In genomic region chr19:39154626-39155100, GRCh38 we compare ENCODE assay signal across 13 cellular contexts. TPM values are rescaled to one million over a fixed set of nuclear protein-coding genes. Genes with fewer than 3 reads are reported as not detected.
DNase-seq lines count a peak whose midpoint lies in the region; ATAC-seq and TF ChIP-seq lines count a peak whose summit lies in the region.
"Had no signal": no experiment of that assay in that cellular context is flagged by ENCODE, and none has a peak within 500 bp of the region (broad histone marks: within the 10 kb centered on the region; RNA-seq: fewer than 3 reads in every experiment).

No MANE protein-coding gene starts in this region.

- peaks cover 59% of the 10 kb centered on the region for H3K4me1 Mint-ChIP-seq in mesothelial cell of epicardium
- peaks cover 20 to 39% (median 37%) of the 10 kb centered on the region in 4 donors for H3K4me1 Mint-ChIP-seq in naive thymus-derived CD8-positive, alpha-beta T cell
- H3K4me1 Mint-ChIP-seq in activated CD8-positive, alpha-beta T cell treated with anti-CD3 and anti-CD28 coated beads for 36 hours (ENCODE audit: low read depth), result peaks cover 18% of the 10 kb centered on the region

- peak overlapping the region; percentile 13 for H3K4me3 Mint-ChIP-seq in mesothelial cell of epicardium
- H3K4me3 Mint-ChIP-seq in naive thymus-derived CD8-positive, alpha-beta T cell, result peak overlapping the region in 1 of 10 donors; percentile 20
- H3K4me3 Mint-ChIP-seq in activated CD8-positive, alpha-beta T cell treated with anti-CD3 and anti-CD28 coated beads for 36 hours, result no peak overlapping the region
- H3K4me3 Mint-ChIP-seq: activated naive CD8-positive, alpha-beta T cell treated with anti-CD3 and anti-CD28 coated beads, Interleukin-2, amount 50 U/mL, for 24 hours; natural killer cell; stimulated activated memory B cell treated with anti-CD40 and anti-IgM and Interleukin-4, amounts not matched to agents 10 μg/mL and 1 μg/mL and 100 μg/mL, for 72 hours had no signal

- no peaks in the 10 kb centered on the region for H3K27me3 Mint-ChIP-seq in mesothelial cell of epicardium (ENCODE audit: low read depth)
- no peaks in the 10 kb centered on the region for H3K27me3 Mint-ChIP-seq in naive thymus-derived CD8-positive, alpha-beta T cell
- H3K27me3 Mint-ChIP-seq in activated CD8-positive, alpha-beta T cell treated with anti-CD3 and anti-CD28 coated beads for 36 hours, result no peaks in the 10 kb centered on the region
- H3K27me3 Mint-ChIP-seq: activated naive CD8-positive, alpha-beta T cell treated with anti-CD3 and anti-CD28 coated beads, Interleukin-2, amount 50 U/mL, for 24 hours; stimulated activated memory B cell treated with anti-CD40 and anti-IgM and Interleukin-4, amounts not matched to agents 10 μg/mL and 1 μg/mL and 100 μg/mL, for 72 hours had no signal

- DNase-seq in BE2C (peak; percentile 80), LoVo (ENCODE audit: low spot score) (peak; percentile 5), ecto neural progenitor cell (ENCODE audit: low spot score) (peak; percentile 65), mesothelial cell of epicardium (ENCODE audit: low spot score in 2 of 2, unreplicated experiment in 2 of 2) (peak in 1 of 2 experiments; percentile 68)
- no peak for DNase-seq in naive thymus-derived CD8-positive, alpha-beta T cell
- DNase-seq in stimulated activated CD4-positive, alpha-beta T cell treated with anti-CD3 and anti-CD28 coated beads, Interleukin-4, amount 100 ng/mL, for 4 hours, result no peak
- no peak for DNase-seq in activated CD8-positive, alpha-beta T cell treated with anti-CD3 and anti-CD28 coated beads for 36 hours
- DNase-seq: activated naive CD8-positive, alpha-beta T cell treated with anti-CD3 and anti-CD28 coated beads, Interleukin-2, amount 50 U/mL, for 24 hours; effector memory CD4-positive, alpha-beta T cell; natural killer cell; NCI-H1105 treated with DMSO at 0.1 percent for 48 hours had no signal

- H3K4me1 ChIP-seq in BE2C, result peaks cover 14% of the 10 kb centered on the region

- no peaks in the 10 kb centered on the region for H3K9me3 Mint-ChIP-seq in mesothelial cell of epicardium
- no peaks in the 10 kb centered on the region for H3K9me3 Mint-ChIP-seq in naive thymus-derived CD8-positive, alpha-beta T cell
- no peaks in the 10 kb centered on the region for H3K9me3 Mint-ChIP-seq in activated CD8-positive, alpha-beta T cell treated with anti-CD3 and anti-CD28 coated beads for 36 hours
- H3K9me3 Mint-ChIP-seq: activated naive CD8-positive, alpha-beta T cell treated with anti-CD3 and anti-CD28 coated beads, Interleukin-2, amount 50 U/mL, for 24 hours; natural killer cell; stimulated activated memory B cell treated with anti-CD40 and anti-IgM and Interleukin-4, amounts not matched to agents 10 μg/mL and 1 μg/mL and 100 μg/mL, for 72 hours had no signal

- ATAC-seq in naive thymus-derived CD8-positive, alpha-beta T cell, result no peak
- no peak for ATAC-seq in HG03565 (IDR thresholded peaks at IDR 0.05; ENCODE audit: unreplicated experiment)
- ATAC-seq in activated CD8-positive, alpha-beta T cell treated with anti-CD3 and anti-CD28 coated beads for 36 hours, result no peak
- ATAC-seq: activated naive CD8-positive, alpha-beta T cell treated with anti-CD3 and anti-CD28 coated beads, Interleukin-2, amount 50 U/mL, for 24 hours; natural killer cell had no signal

- CTCF ChIA-PET in activated CD8-positive, alpha-beta T cell treated with anti-CD3 and anti-CD28 coated beads for 36 hours (lab: Charles Lee), result no interaction called here

- peaks cover 3% of the 10 kb centered on the region for H3K36me3 Mint-ChIP-seq in mesothelial cell of epicardium
- H3K36me3 Mint-ChIP-seq in naive thymus-derived CD8-positive, alpha-beta T cell, result no peaks in the 10 kb centered on the region
- no peaks in the 10 kb centered on the region for H3K36me3 Mint-ChIP-seq in activated CD8-positive, alpha-beta T cell treated with anti-CD3 and anti-CD28 coated beads for 36 hours (ENCODE audit: low read depth)
- H3K36me3 Mint-ChIP-seq: natural killer cell had no signal

- H3K4me3 ChIP-seq in BE2C (ENCODE audit: low read depth, low read length), result no peak overlapping the region

- peak overlapping the region; percentile 89 for H3K27ac Mint-ChIP-seq in mesothelial cell of epicardium
- H3K27ac Mint-ChIP-seq in naive thymus-derived CD8-positive, alpha-beta T cell, result peak overlapping the region in 1 of 10 donors; percentile 82
- no peak overlapping the region for H3K27ac Mint-ChIP-seq in activated CD8-positive, alpha-beta T cell treated with anti-CD3 and anti-CD28 coated beads for 36 hours
- H3K27ac Mint-ChIP-seq: activated naive CD8-positive, alpha-beta T cell treated with anti-CD3 and anti-CD28 coated beads, Interleukin-2, amount 50 U/mL, for 24 hours; natural killer cell; stimulated activated memory B cell treated with anti-CD40 and anti-IgM and Interleukin-4, amounts not matched to agents 10 μg/mL and 1 μg/mL and 100 μg/mL, for 72 hours had no signal

- TF ChIP-seq CTCF in BE2C (IDR thresholded peaks at IDR 0.05; ENCODE audit: low read depth, low read length) (peak; percentile 15; the same call in 1 of the 2 replicates), mesothelial cell of epicardium (IDR thresholded peaks at IDR 0.05; ENCODE audit: unreplicated experiment) (no peak)
- TF ChIP-seq CTCF in activated CD8-positive, alpha-beta T cell treated with anti-CD3 and anti-CD28 coated beads for 36 hours (IDR thresholded peaks at IDR 0.05), result no peak

- POLR2A ChIA-PET in naive thymus-derived CD8-positive, alpha-beta T cell (lab: Charles Lee), result no interaction called here
- POLR2A ChIA-PET in activated CD8-positive, alpha-beta T cell treated with anti-CD3 and anti-CD28 coated beads for 36 hours (lab: Charles Lee), result no interaction called here

- intact Hi-C loops in activated CD8-positive, alpha-beta T cell treated with anti-CD3 and anti-CD28 coated beads for 36 hours (cut with micrococcal nuclease), result no loop called here

- no peaks in the 10 kb centered on the region for H3K27me3 ChIP-seq in BE2C

- no peaks in the 10 kb centered on the region for H3K9me3 ChIP-seq in BE2C

- no peaks in the 10 kb centered on the region; the same call in 1 of the 2 replicates for H3K36me3 ChIP-seq in BE2C

RNA-seq across cellular contexts. Expression of gene PAK4, which starts 29.1 kb away (rescaled TPM):
- 113 TPM for polyA plus RNA-seq in BE2C (2012; ENCODE audit: insufficient read depth, insufficient read length, low read depth)
- 101 to 103 TPM (median 102 TPM) in 3 replicates for total RNA-seq in mesothelial cell of epicardium
- 10 to 100 TPM; 14.8 to 16.8 TPM for total RNA-seq in naive thymus-derived CD8-positive, alpha-beta T cell
- 1 to 10 TPM; 1.3 to 1.4 (median 1.3) TPM for polyA plus RNA-seq in naive thymus-derived CD8-positive, alpha-beta T cell
- total RNA-seq in activated CD8-positive, alpha-beta T cell treated with anti-CD3 and anti-CD28 coated beads for 36 hours, result 10 to 100 TPM in 1 of 2 experiments, 1 to 10 TPM in 1; 9.8 to 11.5 TPM

RNA-seq across cellular contexts. Expression of gene NCCRP1, which starts 42.1 kb away (rescaled TPM):
- polyA plus RNA-seq in BE2C (2012; ENCODE audit: insufficient read depth, insufficient read length, low read depth), result not detected
- 11.7 to 14.8 TPM (median 12.2 TPM) in 3 replicates for total RNA-seq in mesothelial cell of epicardium
- total RNA-seq in naive thymus-derived CD8-positive, alpha-beta T cell, result not detected
- not detected for polyA plus RNA-seq in naive thymus-derived CD8-positive, alpha-beta T cell
- not detected for total RNA-seq in activated CD8-positive, alpha-beta T cell treated with anti-CD3 and anti-CD28 coated beads for 36 hours
- total RNA-seq: natural killer cell had no signal

RNA-seq across cellular contexts. Expression of gene SYCN, which starts 49.4 kb away (rescaled TPM):
- not detected for polyA plus RNA-seq in BE2C (2012; ENCODE audit: insufficient read depth, insufficient read length, low read depth)
- total RNA-seq in mesothelial cell of epicardium, result not detected in 3 replicates
- not detected for total RNA-seq in naive thymus-derived CD8-positive, alpha-beta T cell
- polyA plus RNA-seq in naive thymus-derived CD8-positive, alpha-beta T cell, result not detected
- total RNA-seq in activated CD8-positive, alpha-beta T cell treated with anti-CD3 and anti-CD28 coated beads for 36 hours, result not detected
- total RNA-seq: natural killer cell had no signal

Comparison
In these comparisons a context has a peak if more than half of its experiments do, and no peak if none do; other contexts are left out.
1. DNase-seq: peak in BE2C (single experiment), LoVo (single experiment) and ecto neural progenitor cell (single experiment); none in naive thymus-derived CD8-positive, alpha-beta T cell (0 of 10), stimulated activated CD4-positive, alpha-beta T cell treated with anti-CD3 and anti-CD28 coated beads, Interleukin-4, amount 100 ng/mL, for 4 hours (0 of 2) and activated CD8-positive, alpha-beta T cell treated with anti-CD3 and anti-CD28 coated beads for 36 hours (single experiment).
2. RNA of gene NCCRP1, which starts 42.1 kb away (total RNA-seq): 11.7 to 14.8 TPM in mesothelial cell of epicardium; not detected in naive thymus-derived CD8-positive, alpha-beta T cell and not detected in activated CD8-positive, alpha-beta T cell treated with anti-CD3 and anti-CD28 coated beads for 36 hours; every median in the first group is over 10 times any median in the second.